Comparison of ENCODE assay signal across 23 cellular contexts in genomic region chr7:25662881-25663588, GRCh38.
DNase-seq lines count a peak whose midpoint lies in the region; ATAC-seq and TF ChIP-seq lines count a peak whose summit lies in the region.
"Had no signal": no experiment of that assay in that cellular context is flagged by ENCODE, and none has a peak within 500 bp of the region (broad histone marks: within the 10 kb centered on the region; RNA-seq: fewer than 3 reads in every experiment).

No MANE protein-coding gene starts in this region.

- H4K91ac ChIP-seq in mesenchymal stem cell (ENCODE audit: low read length) = no peak overlapping the region

- WGBS in mammary epithelial cell (ENCODE audit: low coverage, missing lambda C conversion rate) = 11% methylated on average over 8 of the region's 8 CpGs
- 56% methylated on average over 8 of the region's 8 CpGs for WGBS in hepatocyte (ENCODE audit: low lambda C conversion rate, missing lambda C conversion rate)
- 24 to 26% methylated on average over 8 of the region's 8 CpGs for WGBS in aorta, 2 donors
- 61% methylated on average over 7 of the region's 8 CpGs for WGBS in mesenchymal stem cell

- no peak for TF ChIP-seq CTCF in breast epithelium (IDR thresholded peaks at IDR 0.05)
- no peak for TF ChIP-seq CTCF in mammary epithelial cell (conservative IDR thresholded peaks at IDR 0.05 in 1 of 2, IDR thresholded peaks at IDR 0.05 in 1 of 2; ENCODE audit: extremely low read depth in 1 of 2, insufficient read depth in 1 of 2, low read depth in 1 of 2, low read length in 2 of 2)
- TF ChIP-seq CTCF in hepatocyte (IDR thresholded peaks at IDR 0.05; ENCODE audit: poor library complexity) = no peak

- no peaks in the 10 kb centered on the region for H3K79me1 ChIP-seq in mesenchymal stem cell (replicated peaks; ENCODE audit: low read length, poor library complexity, severe bottlenecking)

- H3K4me2 ChIP-seq in mammary epithelial cell (ENCODE audit: insufficient read depth, low read depth, low read length) (no peak overlapping the region), hepatocyte (peak overlapping the region; percentile 26), mesenchymal stem cell (ENCODE audit: low read length, poor library complexity, severe bottlenecking) (no peak overlapping the region)
- H3K4me2 ChIP-seq: A549; BLaER1 treated with 17β-estradiol and CSF1 and Interleukin-3, amounts not matched to agents 10 nM and 100 nM had no signal

- CTCF ChIA-PET in mammary epithelial cell (lab: Charles Lee; ENCODE audit: low non-redundant PET) = no interaction called here

- H3K9ac ChIP-seq in mammary epithelial cell (ENCODE audit: insufficient read depth, low read length) (no peak overlapping the region), rectal smooth muscle tissue (ENCODE audit: low read length) (no peak overlapping the region), mesenchymal stem cell (ENCODE audit: low read length) (no peak overlapping the region)
- H3K9ac ChIP-seq: BLaER1 treated with 17β-estradiol and CSF1 and Interleukin-3, amounts not matched to agents 10 nM and 100 nM had no signal

- dilution Hi-C loops in mammary epithelial cell (cut with HindIII; ENCODE audit: low sequenced_read_pairs) = loop anchor here (5.0 kb wide), 1 partner anchor 46 kb away; no protein-coding TSS in a partner anchor

- H3K4me1 ChIP-seq in breast epithelium = peaks cover 0 to 9% of the 10 kb centered on the region in 2 donors
- H3K4me1 ChIP-seq in mammary epithelial cell (ENCODE audit: insufficient read depth, low read length) = no peaks in the 10 kb centered on the region
- H3K4me1 ChIP-seq in hepatocyte (ENCODE audit: insufficient read depth) = peaks cover 36% of the 10 kb centered on the region
- H3K4me1 ChIP-seq in rectal smooth muscle tissue (ENCODE audit: control insufficient read depth, insufficient read depth, low read length) = peaks cover 48% of the 10 kb centered on the region
- H3K4me1 ChIP-seq in aorta (ENCODE audit: control insufficient read depth in 1 of 2, insufficient read depth in 2 of 2, low read length in 2 of 2) = peaks cover 0 to 7% of the 10 kb centered on the region in 2 donors
- H3K4me1 ChIP-seq in mesenchymal stem cell (ENCODE audit: control insufficient read depth, insufficient read depth, low read depth, low read length) = peaks cover 4% of the 10 kb centered on the region
- H3K4me1 ChIP-seq: A549; BLaER1 treated with 17β-estradiol and CSF1 and Interleukin-3, amounts not matched to agents 10 nM and 100 nM had no signal

- no peak overlapping the region for H2BK120ac ChIP-seq in mesenchymal stem cell (ENCODE audit: low read depth, low read length)

- no peaks in the 10 kb centered on the region for H3K9me2 ChIP-seq in hepatocyte (replicated peaks; ENCODE audit: insufficient read depth)

- H3K27ac ChIP-seq in breast epithelium = peak overlapping the region; percentile 21 to 50
- no peak overlapping the region for H3K27ac ChIP-seq in mammary epithelial cell (ENCODE audit: insufficient read depth, low read depth, low read length)
- peak overlapping the region; percentile 44 for H3K27ac ChIP-seq in hepatocyte
- H3K27ac ChIP-seq in rectal smooth muscle tissue (ENCODE audit: low read depth, low read length) = peak overlapping the region; percentile 87
- no peak overlapping the region for H3K27ac ChIP-seq in aorta (ENCODE audit: low read depth in 1 of 2, low read length in 2 of 2)
- H3K27ac ChIP-seq in mesenchymal stem cell (ENCODE audit: low read length, poor library complexity, severe bottlenecking) = no peak overlapping the region
- H3K27ac ChIP-seq: A549; BLaER1 treated with 17β-estradiol and CSF1 and Interleukin-3, amounts not matched to agents 10 nM and 100 nM; cardiac muscle cell had no signal

- H3K9me3 ChIP-seq in breast epithelium (no peaks in the 10 kb centered on the region), mammary epithelial cell (replicated peaks; ENCODE audit: insufficient read depth, low read length) (no peaks in the 10 kb centered on the region), hepatocyte (ENCODE audit: low read depth) (no peaks in the 10 kb centered on the region), aorta (ENCODE audit: control insufficient read depth, low read length) (no peaks in the 10 kb centered on the region), mesenchymal stem cell (ENCODE audit: control insufficient read depth, low read length) (no peaks in the 10 kb centered on the region)
- H3K9me3 ChIP-seq: A549; BLaER1 treated with 17β-estradiol and CSF1 and Interleukin-3, amounts not matched to agents 10 nM and 100 nM had no signal

- no peak overlapping the region for H2AK5ac ChIP-seq in mesenchymal stem cell (ENCODE audit: low read length, severe bottlenecking)

- no peak for TF ChIP-seq POLR2A in breast epithelium (IDR thresholded peaks at IDR 0.05)

- no peak overlapping the region for H3K14ac ChIP-seq in mesenchymal stem cell (ENCODE audit: low read length in 2 of 2)

- H3K4me3 ChIP-seq in breast epithelium = no peak overlapping the region
- H3K4me3 ChIP-seq in mammary epithelial cell (replicated peaks in 1 of 3; ENCODE audit: insufficient read depth in 1 of 3, low read depth in 2 of 3, low read length in 3 of 3) = no peak overlapping the region
- H3K4me3 ChIP-seq in hepatocyte = no peak overlapping the region
- no peak overlapping the region for H3K4me3 ChIP-seq in rectal smooth muscle tissue (ENCODE audit: low read length)
- no peak overlapping the region for H3K4me3 ChIP-seq in aorta (ENCODE audit: low read length in 2 of 2)
- no peak overlapping the region for H3K4me3 ChIP-seq in mesenchymal stem cell (ENCODE audit: insufficient read depth in 1 of 2, low read depth in 1 of 2, low read length in 2 of 2)
- H3K4me3 ChIP-seq: A549; BLaER1 treated with 17β-estradiol and CSF1 and Interleukin-3, amounts not matched to agents 10 nM and 100 nM; cardiac muscle cell; GM12878 had no signal

- H4K20me1 ChIP-seq in mammary epithelial cell (ENCODE audit: insufficient read depth, low read length) (no peaks in the 10 kb centered on the region), hepatocyte (ENCODE audit: insufficient read depth, poor library complexity, severe bottlenecking) (no peaks in the 10 kb centered on the region)
- H4K20me1 ChIP-seq: BLaER1 treated with 17β-estradiol and CSF1 and Interleukin-3, amounts not matched to agents 10 nM and 100 nM had no signal

- DNase-seq in breast epithelium (ENCODE audit: low spot score in 2 of 2) (peak in 1 of 2 donors; percentile 60), mammary epithelial cell (no peak), hepatocyte (ENCODE audit: low spot score) (no peak), aorta (no peak), mesenchymal stem cell (no peak), NCI-H1092 (lab: John Stamatoyannopoulos, UW) (no peak)
- DNase-seq: activated CD4-positive, alpha-beta T cell treated with anti-CD3 and anti-CD28 coated beads for 1 hour; hippocampal formation; islet precursor cell; KBM-7; NCI-H2081; NCI-H524; OCI-M1; stimulated activated CD4-positive, alpha-beta T cell treated with anti-CD3 and anti-CD28 coated beads, Interleukin-2, amount 100 ng/mL, for 48 hours; substantia nigra; T1000 had no signal

- H3K79me2 ChIP-seq in mammary epithelial cell (ENCODE audit: insufficient read depth, low read length) (no peaks in the 10 kb centered on the region), hepatocyte (no peaks in the 10 kb centered on the region)

- H4K8ac ChIP-seq in mesenchymal stem cell (ENCODE audit: low read length) = no peak overlapping the region

- no peak overlapping the region for H2BK15ac ChIP-seq in mesenchymal stem cell (ENCODE audit: low read depth, poor library complexity, severe bottlenecking)

- no peak overlapping the region for H3K23ac ChIP-seq in mesenchymal stem cell (ENCODE audit: low read length in 2 of 2)

- intact Hi-C loops in breast epithelium (cut with DNase I; ENCODE audit: low total_unique reads) (no loop called here), mammary epithelial cell (cut with micrococcal nuclease) (no loop called here), aorta (cut with DNase I) (loop anchor here in 1 of 2 donors (5.0 kb wide), 2 partner anchors 36 to 189 kb away; no protein-coding TSS in a partner anchor)

- in situ Hi-C loops in mammary epithelial cell (cut with MboI; ENCODE audit: low sequenced_read_pairs in 2 of 2) = no loop called here

- H2BK12ac ChIP-seq in mesenchymal stem cell (ENCODE audit: low read length in 2 of 2) = no peak overlapping the region

- H3K4ac ChIP-seq in mesenchymal stem cell (ENCODE audit: low read depth in 1 of 2, low read length in 2 of 2) = no peak overlapping the region

- H3K27me3 ChIP-seq in breast epithelium = no peaks in the 10 kb centered on the region
- H3K27me3 ChIP-seq in mammary epithelial cell (ENCODE audit: insufficient read depth, low read length) = no peaks in the 10 kb centered on the region
- H3K27me3 ChIP-seq in hepatocyte = no peaks in the 10 kb centered on the region
- no peaks in the 10 kb centered on the region for H3K27me3 ChIP-seq in rectal smooth muscle tissue (ENCODE audit: control insufficient read depth, insufficient read depth, low read length)
- H3K27me3 ChIP-seq in aorta (ENCODE audit: control insufficient read depth in 1 of 2, insufficient read depth in 2 of 2, low read length in 1 of 2) = no peaks in the 10 kb centered on the region
- peaks cover 12 to 33% of the 10 kb centered on the region in 2 experiments for H3K27me3 ChIP-seq in mesenchymal stem cell (ENCODE audit: control insufficient read depth in 1 of 2, insufficient read depth in 1 of 2, low read length in 2 of 2)
- H3K27me3 ChIP-seq: BLaER1 treated with 17β-estradiol and CSF1 and Interleukin-3, amounts not matched to agents 10 nM and 100 nM; cardiac muscle cell had no signal

- H2AFZ ChIP-seq in mammary epithelial cell (ENCODE audit: low read depth, low read length) (no peak overlapping the region), hepatocyte (no peak overlapping the region), mesenchymal stem cell (ENCODE audit: low read depth, low read length) (no peak overlapping the region)

- H2BK5ac ChIP-seq in mesenchymal stem cell (ENCODE audit: low read depth, low read length, poor library complexity, severe bottlenecking) = no peak overlapping the region

- no peaks in the 10 kb centered on the region for H3K36me3 ChIP-seq in breast epithelium
- no peaks in the 10 kb centered on the region for H3K36me3 ChIP-seq in mammary epithelial cell (ENCODE audit: insufficient read depth, low read length)
- H3K36me3 ChIP-seq in hepatocyte (replicated peaks; ENCODE audit: insufficient read depth, low read depth) = no peaks in the 10 kb centered on the region
- no peaks in the 10 kb centered on the region for H3K36me3 ChIP-seq in rectal smooth muscle tissue (ENCODE audit: control insufficient read depth, insufficient read depth, low read length)
- H3K36me3 ChIP-seq in aorta (ENCODE audit: control insufficient read depth in 1 of 2, insufficient read depth in 2 of 2, low read length in 1 of 2) = no peaks in the 10 kb centered on the region
- H3K36me3 ChIP-seq in mesenchymal stem cell (ENCODE audit: control insufficient read depth in 1 of 2, insufficient read depth in 2 of 2, low read depth in 1 of 2, low read length in 2 of 2) = no peaks in the 10 kb centered on the region
- H3K36me3 ChIP-seq: BLaER1 treated with 17β-estradiol and CSF1 and Interleukin-3, amounts not matched to agents 10 nM and 100 nM; cardiac muscle cell had no signal

- H3K18ac ChIP-seq in mesenchymal stem cell (ENCODE audit: low read depth in 1 of 2, low read length in 2 of 2) = no peak overlapping the region

- no TSS peak for BruUV-seq in mammary epithelial cell (replicated peaks; lab: Mats Ljungman, UMichigan)

- peak; percentile 13 for ATAC-seq in aorta (ENCODE audit: low FRiP score)
- ATAC-seq in HG02852 (IDR thresholded peaks at IDR 0.05; ENCODE audit: unreplicated experiment) = no peak
- ATAC-seq: A549; activated T-helper 17 cell treated with anti-CD3 and anti-CD28 coated beads, Interleukin-2, amount 50 U/mL, for 72 hours; GM12878 had no signal

Comparison
In these comparisons a context has a peak if more than half of its experiments do, and no peak if none do; other contexts are left out.
1. H3K27ac ChIP-seq: peak in breast epithelium (2 of 2), hepatocyte (single experiment) and rectal smooth muscle tissue (single experiment); none in mammary epithelial cell (single experiment), aorta (0 of 2) and mesenchymal stem cell (single experiment).